Comparison of ENCODE assay signal across 27 cellular contexts in the genomic region with DNA sequence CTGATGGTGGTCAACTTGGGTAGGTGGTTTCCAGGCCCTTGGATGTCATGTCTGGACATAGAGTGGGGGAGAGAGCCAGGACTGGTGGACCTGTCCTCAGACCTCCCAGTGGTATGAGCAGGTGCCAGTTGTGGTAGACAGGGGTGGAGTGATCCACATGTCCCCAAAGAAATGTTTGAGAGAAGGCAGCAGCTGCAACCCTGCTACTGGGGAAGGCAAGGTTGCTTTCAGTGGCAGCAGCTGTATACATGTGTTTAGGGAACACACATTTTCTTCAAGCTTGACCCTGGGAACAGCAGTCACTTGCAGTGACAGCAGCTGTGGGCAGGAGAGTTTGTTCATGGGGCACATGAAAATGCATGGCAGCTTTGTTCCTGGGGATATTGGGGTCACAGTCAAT.
"Had no signal": no experiment of that assay in that cellular context is flagged by ENCODE, and none has a peak within 500 bp of the region (broad histone marks: within the 10 kb centered on the region; RNA-seq: fewer than 3 reads in every experiment).

No MANE protein-coding gene starts in this region.

- H3K36me3 Mint-ChIP-seq: naive B cell; stimulated activated effector memory CD8-positive, alpha-beta T cell treated with anti-CD3 and anti-CD28 coated beads, Interleukin-12 subunit alpha, Interleukin-12 subunit beta, amount 100 ng/mL, for 72 hours; type B pancreatic cell had no signal

- H3K4me3 Mint-ChIP-seq: naive B cell; nephron; neural progenitor cell; stimulated activated effector memory CD8-positive, alpha-beta T cell treated with anti-CD3 and anti-CD28 coated beads, Interleukin-12 subunit alpha, Interleukin-12 subunit beta, amount 100 ng/mL, for 72 hours; stimulated activated naive CD8-positive, alpha-beta T cell treated with anti-CD3 and anti-CD28 coated beads, Interleukin-15, Interleukin-2, amounts not matched to agents 100 ng/mL and 50 ng/mL, for 24 hours; type B pancreatic cell had no signal

- H3K4me1 ChIP-seq: lower lobe of right lung, neural progenitor cell, pancreas, prostate gland, spleen, suprapubic skin, tibial nerve, uterus had no signal

- ATAC-seq: left cardiac atrium; left lobe of liver; left ventricle myocardium superior; lower lobe of right lung; pancreas; right cardiac atrium; sciatic nerve; stimulated activated effector memory CD8-positive, alpha-beta T cell treated with anti-CD3 and anti-CD28 coated beads, Interleukin-12 subunit alpha, Interleukin-12 subunit beta, amount 100 ng/mL, for 72 hours had no signal

- H3K4me3 ChIP-seq: lower lobe of right lung, neural progenitor cell, pancreas, prostate gland, skin epidermis, spleen, suprapubic skin, tibial nerve, uterus had no signal

- H3K36me3 ChIP-seq: lower lobe of right lung, neural progenitor cell, pancreas, prostate gland, spleen, suprapubic skin, tibial nerve, uterus had no signal

- H3K9me3 ChIP-seq: lower lobe of right lung, pancreas, prostate gland, suprapubic skin, uterus had no signal

- H3K9me3 Mint-ChIP-seq: type B pancreatic cell had no signal

- DNase-seq: hippocampal formation; kidney glomerular epithelial cell; left cardiac atrium; left ventricle myocardium superior; lower lobe of right lung; mammary epithelial cell; mesenchymal stem cell; naive B cell; pancreas; posterior cingulate gyrus; retina; spleen; stimulated activated CD4-positive, alpha-beta T cell treated with anti-CD3 and anti-CD28 coated beads, Interleukin-4, amount 100 ng/mL, for 24 hours; stimulated activated naive CD4-positive, alpha-beta T cell; uterus had no signal

- H3K4me1 Mint-ChIP-seq: naive B cell; neural progenitor cell; stimulated activated effector memory CD8-positive, alpha-beta T cell treated with anti-CD3 and anti-CD28 coated beads, Interleukin-12 subunit alpha, Interleukin-12 subunit beta, amount 100 ng/mL, for 72 hours had no signal

- H3K27ac ChIP-seq: lower lobe of right lung, neural progenitor cell, pancreas, prostate gland, skin epidermis, spleen, suprapubic skin, tibial nerve, uterus had no signal

- H3K27me3 Mint-ChIP-seq: naive B cell; stimulated activated naive CD8-positive, alpha-beta T cell treated with anti-CD3 and anti-CD28 coated beads, Interleukin-15, Interleukin-2, amounts not matched to agents 100 ng/mL and 50 ng/mL, for 24 hours; type B pancreatic cell had no signal

- H3K27ac Mint-ChIP-seq: neural progenitor cell; stimulated activated effector memory CD8-positive, alpha-beta T cell treated with anti-CD3 and anti-CD28 coated beads, Interleukin-12 subunit alpha, Interleukin-12 subunit beta, amount 100 ng/mL, for 72 hours; stimulated activated naive CD8-positive, alpha-beta T cell treated with anti-CD3 and anti-CD28 coated beads, Interleukin-15, Interleukin-2, amounts not matched to agents 100 ng/mL and 50 ng/mL, for 24 hours; type B pancreatic cell had no signal

- H3K4me2 ChIP-seq: neural progenitor cell had no signal

- H2AFZ ChIP-seq: neural progenitor cell had no signal

- H3K27me3 ChIP-seq: neural progenitor cell, pancreas, spleen, suprapubic skin, tibial nerve, uterus had no signal

- H3K9ac ChIP-seq: neural progenitor cell had no signal
